In the genomic region with DNA sequence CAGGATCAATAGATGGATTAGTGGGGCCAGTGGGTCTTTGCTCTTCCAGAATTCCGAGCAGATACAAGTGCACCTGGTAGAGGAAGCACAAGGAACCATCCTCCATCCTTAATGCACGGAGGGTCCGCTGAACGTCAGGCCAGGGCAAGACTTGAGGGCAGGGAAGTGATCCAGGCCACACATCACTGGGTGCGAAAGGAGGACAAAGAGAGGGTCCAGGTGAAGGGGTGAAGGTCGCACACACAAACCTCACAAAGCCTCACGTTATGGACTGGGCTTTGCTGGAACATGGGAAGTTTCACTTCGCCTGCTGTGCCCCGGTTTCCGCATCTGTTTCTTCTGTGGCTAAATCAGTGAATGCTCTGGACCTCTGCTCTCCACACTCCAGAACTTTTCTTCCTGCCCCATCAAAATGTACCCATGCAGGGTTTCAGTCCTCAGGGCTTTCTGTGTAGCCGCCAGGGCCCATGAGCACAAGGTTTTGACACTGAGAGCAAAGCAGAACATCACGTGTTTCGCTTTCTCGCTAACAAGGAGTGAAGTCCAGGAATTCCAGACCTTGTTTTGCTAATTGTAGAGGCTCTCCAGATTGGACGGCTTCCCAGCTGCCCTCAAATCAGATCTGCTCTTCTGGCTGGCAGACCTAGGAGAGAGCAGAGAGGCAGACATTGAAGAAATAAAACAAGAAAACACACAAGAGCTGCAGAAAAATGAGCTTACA, we compare ENCODE assay signal across 12 cellular contexts. TPM values are rescaled to one million over a fixed set of nuclear protein-coding genes. Genes with fewer than 3 reads are reported as not detected.
DNase-seq lines count a peak whose midpoint lies in the region; ATAC-seq and TF ChIP-seq lines count a peak whose summit lies in the region.
"Had no signal": no experiment of that assay in that cellular context is flagged by ENCODE, and none has a peak within 500 bp of the region (broad histone marks: within the 10 kb centered on the region; RNA-seq: fewer than 3 reads in every experiment).

No MANE protein-coding gene starts in this region.

- TF ChIP-seq POLR2A in right lobe of liver (IDR thresholded peaks at IDR 0.05) (peak; percentile 54), thyroid gland (IDR thresholded peaks at IDR 0.05) (no peak)

- no peaks in the 10 kb centered on the region for H3K27me3 ChIP-seq in adipocyte (replicated peaks; ENCODE audit: control insufficient read depth, insufficient read depth, low read length)
- no peaks in the 10 kb centered on the region for H3K27me3 ChIP-seq in right lobe of liver
- no peaks in the 10 kb centered on the region for H3K27me3 ChIP-seq in thyroid gland

- H3K36me3 ChIP-seq in adipocyte (ENCODE audit: control insufficient read depth, insufficient read depth, low read length, severe bottlenecking), result no peaks in the 10 kb centered on the region
- no peaks in the 10 kb centered on the region for H3K36me3 ChIP-seq in right lobe of liver
- H3K36me3 ChIP-seq in thyroid gland, result no peaks in the 10 kb centered on the region

- intact Hi-C loops in right lobe of liver (cut with DNase I), result no loop called here
- intact Hi-C loops in thyroid gland (cut with DNase I), result no loop called here
- intact Hi-C loops in sciatic nerve (cut with DNase I), result no loop called here

- TF ChIP-seq CTCF in fibroblast of the aortic adventitia (IDR thresholded peaks at IDR 0.05; ENCODE audit: insufficient read depth, low read length), result no peak
- TF ChIP-seq CTCF in right lobe of liver (IDR thresholded peaks at IDR 0.05), result no peak
- no peak for TF ChIP-seq CTCF in thyroid gland (IDR thresholded peaks at IDR 0.05)

- H3K9me3 ChIP-seq in adipocyte (ENCODE audit: control insufficient read depth, low read length) (peaks cover 29% of the 10 kb centered on the region), right lobe of liver (no peaks in the 10 kb centered on the region), thyroid gland (no peaks in the 10 kb centered on the region)
- H3K9me3 ChIP-seq: psoas muscle had no signal

- H3K27ac ChIP-seq in right lobe of liver (peak overlapping the region; percentile 29 to 72 (median 71)), thyroid gland (peak overlapping the region in 2 of 3 donors; percentile 49 to 63)
- H3K27ac ChIP-seq: psoas muscle, SK-N-MC had no signal

- WGBS in right lobe of liver (ENCODE audit: insufficient coverage, low coverage, low lambda C conversion rate, missing lambda C conversion rate), result 59% methylated on average over 14 of the region's 15 CpGs
- 62 to 66% methylated on average over 15 of the region's 15 CpGs for WGBS in thyroid gland, 2 donors

- DNase-seq in adipocyte (ENCODE audit: low read depth) (peak; percentile 63), fibroblast of the aortic adventitia (ENCODE audit: low read depth) (peak; percentile 36), right lobe of liver (peak; percentile 66 to 91 (median 77)), thyroid gland (peak; percentile 89 to 93), OCI-M2 (lab: John Stamatoyannopoulos, UW; ENCODE audit: unreplicated experiment) (no peak), sciatic nerve (ENCODE audit: low spot score) (no peak)
- DNase-seq: effector memory CD4-positive, alpha-beta T cell; NCI-H1694; NCI-H69; psoas muscle had no signal

- ATAC-seq in right lobe of liver, result peak; percentile 94 to 96 (median 96)
- no peak for ATAC-seq in sciatic nerve
- no peak for ATAC-seq in HG02642 (IDR thresholded peaks at IDR 0.05; ENCODE audit: poor library complexity, unreplicated experiment)

- H3K4me3 ChIP-seq in adipocyte (ENCODE audit: low read length), result no peak overlapping the region
- H3K4me3 ChIP-seq in fibroblast of the aortic adventitia (ENCODE audit: low read depth, low read length), result no peak overlapping the region
- H3K4me3 ChIP-seq in right lobe of liver, result no peak overlapping the region
- H3K4me3 ChIP-seq in thyroid gland (replicated peaks in 1 of 3), result no peak overlapping the region
- H3K4me3 ChIP-seq: psoas muscle, SK-N-MC had no signal

- H3K4me1 ChIP-seq in adipocyte (ENCODE audit: control insufficient read depth, insufficient read depth, low read length), result peaks cover 2% of the 10 kb centered on the region
- H3K4me1 ChIP-seq in right lobe of liver, result peaks cover 0 to 6% (median 0%) of the 10 kb centered on the region in 4 donors
- peaks cover 0 to 4% of the 10 kb centered on the region in 2 donors for H3K4me1 ChIP-seq in thyroid gland
- H3K4me1 ChIP-seq: psoas muscle had no signal

- no peak overlapping the region for H3K9ac ChIP-seq in adipocyte (ENCODE audit: low read length)

RNA-seq across cellular contexts. Expression of a gene that starts 56.3 kb away (rescaled TPM):
- total RNA-seq in fibroblast of the aortic adventitia (ENCODE audit: low replicate concordance), result 1.5 and 3.2 TPM in 2 replicates
- 100 to 1,000 TPM in 2 of 6 experiments, 10 to 100 TPM in 4; 14.4 to 112 (median 89.3) TPM for total RNA-seq in right lobe of liver
- total RNA-seq in thyroid gland, result 10 to 100 TPM; 20.6 to 49.2 (median 27.5) TPM
- total RNA-seq in sciatic nerve, result 22.7 TPM

Comparison
In these comparisons a context has a peak if more than half of its experiments do, and no peak if none do; other contexts are left out.
1. DNase-seq: peak in adipocyte (single experiment), fibroblast of the aortic adventitia (single experiment), right lobe of liver (3 of 3) and thyroid gland (2 of 2); none in OCI-M2 (single experiment) and sciatic nerve (single experiment).
2. ATAC-seq: peak in right lobe of liver (4 of 4); none in sciatic nerve (single experiment) and HG02642 (single experiment).